Comparison of ENCODE assay signal across 23 cellular contexts in genomic region chr2:119841550-119841949, GRCh38.
DNase-seq lines count a peak whose midpoint lies in the region; ATAC-seq, FAIRE-seq and TF ChIP-seq lines count a peak whose summit lies in the region.
"Had no signal": no experiment of that assay in that cellular context is flagged by ENCODE, and none has a peak within 500 bp of the region (broad histone marks: within the 10 kb centered on the region; RNA-seq: fewer than 3 reads in every experiment).

No MANE protein-coding gene starts in this region.

- H3K4me1 ChIP-seq in A549: peaks cover 18% of the 10 kb centered on the region
- peaks cover 40% of the 10 kb centered on the region for H3K4me1 ChIP-seq in HepG2 (ENCODE audit: insufficient read depth, low read length)
- no peaks in the 10 kb centered on the region for H3K4me1 ChIP-seq in HAP-1
- H3K4me1 ChIP-seq: Caco-2 had no signal

- peak overlapping the region; percentile 1 for H3K27ac Mint-ChIP-seq in activated T-helper 17 cell treated with anti-CD3 and anti-CD28 coated beads, Interleukin-2, amount 50 U/mL, for 72 hours
- H3K27ac Mint-ChIP-seq: naive B cell had no signal

- peaks cover 18% of the 10 kb centered on the region for H3K4me1 Mint-ChIP-seq in activated T-helper 17 cell treated with anti-CD3 and anti-CD28 coated beads, Interleukin-2, amount 50 U/mL, for 72 hours

- TF ChIP-seq RAD21 in A549 (conservative IDR thresholded peaks at IDR 0.05 in 1 of 2, IDR thresholded peaks at IDR 0.05 in 1 of 2): no peak
- TF ChIP-seq RAD21 in HepG2 (CRISPR knock-in tag; IDR thresholded peaks at IDR 0.05): no peak

- H2AFZ ChIP-seq in HepG2 (ENCODE audit: low read length): no peak overlapping the region

- CTCF ChIA-PET in A549 (lab: Yijun Ruan, JAX): interaction anchor here (0.5 kb wide), 1 partner anchor 278 kb away, joined by 3 read pairs; no protein-coding TSS in a partner anchor
- CTCF ChIA-PET in HepG2 (lab: Yijun Ruan, JAX; ENCODE audit: low intra/inter-chr PET ratio, low total read pairs): no interaction called here

- H3K9me3 ChIP-seq in A549 (no peaks in the 10 kb centered on the region), HepG2 (ENCODE audit: low read length) (no peaks in the 10 kb centered on the region), HAP-1 (no peaks in the 10 kb centered on the region)
- H3K9me3 ChIP-seq: Caco-2, transverse colon had no signal

- H3K36me3 ChIP-seq in HepG2 (replicated peaks in 1 of 2; ENCODE audit: control insufficient read depth in 1 of 2, insufficient read depth in 2 of 2, low read length in 2 of 2): no peaks in the 10 kb centered on the region
- no peaks in the 10 kb centered on the region for H3K36me3 ChIP-seq in HAP-1 (replicated peaks)
- H3K36me3 ChIP-seq: left ventricle myocardium inferior, transverse colon had no signal

- TF ChIP-seq EP300 in A549 (IDR thresholded peaks at IDR 0.05) (no peak), HepG2 (IDR thresholded peaks at IDR 0.05; ENCODE audit: low read depth in 2 of 2, low read length in 2 of 2) (no peak), HepG2 (CRISPR knock-in tag; IDR thresholded peaks at IDR 0.05; ENCODE audit: borderline replicate concordance) (no peak)

- H3K27ac ChIP-seq in A549 (no peak overlapping the region), HepG2 (ENCODE audit: extremely low read length, insufficient read depth, low read length) (no peak overlapping the region)
- H3K27ac ChIP-seq: dorsolateral prefrontal cortex, left ventricle myocardium inferior, RWPE1, transverse colon had no signal

- H3K79me2 ChIP-seq in HepG2 (ENCODE audit: insufficient read depth, low read length): no peaks in the 10 kb centered on the region

- WGBS in A549 (ENCODE audit: missing lambda C conversion rate): 70% methylated on average over 1 of the region's 1 CpG
- WGBS in HepG2 (ENCODE audit: low lambda C conversion rate): 71% methylated on average over 1 of the region's 1 CpG

- no peaks in the 10 kb centered on the region for H3K27me3 Mint-ChIP-seq in activated T-helper 17 cell treated with anti-CD3 and anti-CD28 coated beads, Interleukin-2, amount 50 U/mL, for 72 hours
- H3K27me3 Mint-ChIP-seq: activated naive CD4-positive, alpha-beta T cell treated with anti-CD3 and anti-CD28 coated beads, Interleukin-2, amount 50 U/mL, for 24 hours; naive B cell had no signal

- FAIRE-seq in A549 (lab: Jason Lieb, UNC) (peak; percentile 46), D721Med (lab: Jason Lieb, UNC) (peak; percentile 92), HepG2 (lab: Jason Lieb, UNC) (no peak)
- FAIRE-seq: astrocyte had no signal

- TF ChIP-seq POLR2A in A549 (IDR thresholded peaks at IDR 0.05; ENCODE audit: low read length): no peak
- TF ChIP-seq POLR2A in HepG2 (IDR thresholded peaks at IDR 0.05; ENCODE audit: insufficient read depth in 1 of 2, low read depth in 2 of 2, low read length in 2 of 2): no peak

- no peak overlapping the region for H3K9ac ChIP-seq in HepG2 (ENCODE audit: insufficient read depth, low read depth, low read length)

- H3K9me3 Mint-ChIP-seq in activated T-helper 17 cell treated with anti-CD3 and anti-CD28 coated beads, Interleukin-2, amount 50 U/mL, for 72 hours: no peaks in the 10 kb centered on the region
- H3K9me3 Mint-ChIP-seq: activated naive CD4-positive, alpha-beta T cell treated with anti-CD3 and anti-CD28 coated beads, Interleukin-2, amount 50 U/mL, for 24 hours had no signal

- intact Hi-C loops in HepG2 (cut with micrococcal nuclease; ENCODE audit: unreplicated experiment): no loop called here

- H3K4me2 ChIP-seq in A549: no peak overlapping the region; the same call in 2 of the 3 replicates
- no peak overlapping the region for H3K4me2 ChIP-seq in HepG2 (ENCODE audit: low read depth, low read length)

- TF ChIP-seq CTCF in A549 (IDR thresholded peaks at IDR 0.05) (no peak), D721Med (IDR thresholded peaks at IDR 0.05; ENCODE audit: insufficient read depth, missing control alignments) (no peak), HepG2 (CRISPR knock-in tag; IDR thresholded peaks at IDR 0.05) (no peak)

- H3K4me3 Mint-ChIP-seq in activated T-helper 17 cell treated with anti-CD3 and anti-CD28 coated beads, Interleukin-2, amount 50 U/mL, for 72 hours: no peak overlapping the region
- H3K4me3 Mint-ChIP-seq: activated naive CD4-positive, alpha-beta T cell treated with anti-CD3 and anti-CD28 coated beads, Interleukin-2, amount 50 U/mL, for 24 hours; naive B cell had no signal

- BruUV-seq in HepG2 (replicated peaks; lab: Mats Ljungman, UMichigan): no TSS peak

- H4K20me1 ChIP-seq in HepG2 (ENCODE audit: insufficient read depth, low read length): no peaks in the 10 kb centered on the region

- H3K4me3 ChIP-seq in A549: no peak overlapping the region
- no peak overlapping the region for H3K4me3 ChIP-seq in HepG2 (replicated peaks in 1 of 3; ENCODE audit: insufficient read depth in 1 of 3, low read depth in 2 of 3, low read length in 3 of 3)
- no peak overlapping the region for H3K4me3 ChIP-seq in HAP-1
- H3K4me3 ChIP-seq: dorsolateral prefrontal cortex, left ventricle myocardium inferior, transverse colon had no signal

- POLR2A ChIA-PET in A549 (lab: Yijun Ruan, JAX): no interaction called here
- POLR2A ChIA-PET in HepG2 (lab: Yijun Ruan, JAX): no interaction called here

- no peak for ATAC-seq in A549
- ATAC-seq in activated T-helper 17 cell treated with anti-CD3 and anti-CD28 coated beads, Interleukin-2, amount 50 U/mL, for 72 hours (replicated peaks): no peak
- no peak for ATAC-seq in HepG2
- ATAC-seq: HCT116 had no signal

- H3K27me3 ChIP-seq in HepG2 (ENCODE audit: control insufficient read depth in 1 of 2, insufficient read depth in 2 of 2, low read length in 2 of 2) (no peaks in the 10 kb centered on the region), HAP-1 (ENCODE audit: low read depth) (no peaks in the 10 kb centered on the region)
- H3K27me3 ChIP-seq: dorsolateral prefrontal cortex, transverse colon had no signal

- in situ Hi-C loops in HepG2 (cut with HindIII; ENCODE audit: extremely low pct_ligation_motif_present, low pct_unique_long_range_greater_than_20kb) (no loop called here), HAP-1 (cut with MboI; ENCODE audit: low sequenced_read_pairs) (no loop called here)

- peaks cover 6% of the 10 kb centered on the region for H3K36me3 Mint-ChIP-seq in activated T-helper 17 cell treated with anti-CD3 and anti-CD28 coated beads, Interleukin-2, amount 50 U/mL, for 72 hours (ENCODE audit: low read depth)

- DNase-seq in A549 (ENCODE audit: low read depth in 1 of 2, low spot score in 1 of 2) (no peak), D721Med (ENCODE audit: insufficient read length, low spot score) (no peak), HepG2 (ENCODE audit: low spot score) (peak; percentile 34), SKM-1 treated with dmso at 0.1 percent for 144 hours (lab: John Stamatoyannopoulos, UW; ENCODE audit: unreplicated experiment) (no peak), activated gamma-delta T cell (lab: John Stamatoyannopoulos, UW) (no peak), HT-29 (ENCODE audit: low spot score) (no peak), HAP-1 (ENCODE audit: low spot score in 2 of 2) (no peak)
- DNase-seq: activated CD4-positive, alpha-beta T cell treated with anti-CD3 and anti-CD28 coated beads for 4 hours; Caco-2; caudate nucleus; DMS79 treated with DMSO at 0.1 percent for 48 hours; dorsolateral prefrontal cortex; left ventricle myocardium inferior; MV-4-11; naive B cell; small intestine; stimulated activated CD4-positive, alpha-beta T cell treated with anti-CD3 and anti-CD28 coated beads, Interleukin-1b, Interleukin-23, amount 100 ng/mL, for 48 hours; transverse colon had no signal

TF ChIP-seq in A549, 52 proteins besides CTCF, POLR2A, EP300 and RAD21:
- TF ChIP-seq NPAS2 (CRISPR knock-in tag; IDR thresholded peaks at IDR 0.05; ENCODE audit: borderline replicate concordance): no peak
- no peak for TF ChIP-seq CHD4 (IDR thresholded peaks at IDR 0.05; ENCODE audit: borderline replicate concordance)
- no peak for TF ChIP-seq CEBPB (IDR thresholded peaks at IDR 0.05)
- no peak for TF ChIP-seq USF2 (IDR thresholded peaks at IDR 0.05)

TF ChIP-seq in HepG2, 621 proteins besides CTCF, POLR2A, EP300 and RAD21 (continues in another document):
- TF ChIP-seq MBD4 (IDR thresholded peaks at IDR 0.05; ENCODE audit: borderline replicate concordance, low read length) (no peak), EHMT2 (IDR thresholded peaks at IDR 0.05; ENCODE audit: borderline replicate concordance, low read depth, low read length) (no peak)
- TF ChIP-seq, protein P1, sequence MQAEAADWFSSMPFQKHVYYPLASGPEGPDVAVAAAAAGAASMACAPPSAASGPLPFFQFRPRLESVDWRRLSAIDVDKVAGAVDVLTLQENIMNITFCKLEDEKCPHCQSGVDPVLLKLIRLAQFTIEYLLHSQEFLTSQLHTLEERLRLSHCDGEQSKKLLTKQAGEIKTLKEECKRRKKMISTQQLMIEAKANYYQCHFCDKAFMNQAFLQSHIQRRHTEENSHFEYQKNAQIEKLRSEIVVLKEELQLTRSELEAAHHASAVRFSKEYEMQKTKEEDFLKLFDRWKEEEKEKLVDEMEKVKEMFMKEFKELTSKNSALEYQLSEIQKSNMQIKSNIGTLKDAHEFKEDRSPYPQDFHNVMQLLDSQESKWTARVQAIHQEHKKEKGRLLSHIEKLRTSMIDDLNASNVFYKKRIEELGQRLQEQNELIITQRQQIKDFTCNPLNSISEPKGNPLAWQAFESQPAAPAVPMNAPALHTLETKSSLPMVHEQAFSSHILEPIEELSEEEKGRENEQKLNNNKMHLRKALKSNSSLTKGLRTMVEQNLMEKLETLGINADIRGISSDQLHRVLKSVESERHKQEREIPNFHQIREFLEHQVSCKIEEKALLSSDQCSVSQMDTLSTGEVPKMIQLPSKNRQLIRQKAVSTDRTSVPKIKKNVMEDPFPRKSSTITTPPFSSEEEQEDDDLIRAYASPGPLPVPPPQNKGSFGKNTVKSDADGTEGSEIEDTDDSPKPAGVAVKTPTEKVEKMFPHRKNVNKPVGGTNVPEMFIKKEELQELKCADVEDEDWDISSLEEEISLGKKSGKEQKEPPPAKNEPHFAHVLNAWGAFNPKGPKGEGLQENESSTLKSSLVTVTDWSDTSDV (CRISPR knock-in tag; IDR thresholded peaks at IDR 0.05): no peak
- TF ChIP-seq, protein P2, sequence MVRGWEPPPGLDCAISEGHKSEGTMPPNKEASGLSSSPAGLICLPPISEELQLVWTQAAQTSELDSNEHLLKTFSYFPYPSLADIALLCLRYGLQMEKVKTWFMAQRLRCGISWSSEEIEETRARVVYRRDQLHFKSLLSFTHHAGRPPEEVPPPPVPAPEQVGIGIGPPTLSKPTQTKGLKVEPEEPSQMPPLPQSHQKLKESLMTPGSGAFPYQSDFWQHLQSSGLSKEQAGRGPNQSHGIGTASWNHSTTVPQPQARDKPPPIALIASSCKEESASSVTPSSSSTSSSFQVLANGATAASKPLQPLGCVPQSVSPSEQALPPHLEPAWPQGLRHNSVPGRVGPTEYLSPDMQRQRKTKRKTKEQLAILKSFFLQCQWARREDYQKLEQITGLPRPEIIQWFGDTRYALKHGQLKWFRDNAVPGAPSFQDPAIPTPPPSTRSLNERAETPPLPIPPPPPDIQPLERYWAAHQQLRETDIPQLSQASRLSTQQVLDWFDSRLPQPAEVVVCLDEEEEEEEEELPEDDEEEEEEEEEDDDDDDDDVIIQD (CRISPR knock-in tag; IDR thresholded peaks at IDR 0.05; ENCODE audit: low read depth): peak; percentile 32; the same call in 1 of the 2 replicates
